ENCODE assay signal across 8 cellular contexts in genomic region chr10:79068562-79069324, GRCh38. TPM values are rescaled to one million over a fixed set of nuclear protein-coding genes. Genes with fewer than 3 reads are reported as not detected.
DNase-seq lines count a peak whose midpoint lies in the region; ATAC-seq and TF ChIP-seq lines count a peak whose summit lies in the region.

ZMIZ1 (plus strand) TSS chr10:79068966; CDS start chr10:79201633, 132,667 bp downstream.

- H3K9me3 ChIP-seq in PC-9 (ENCODE audit: insufficient read depth, low read depth), result no peaks in the 10 kb centered on the region
- no peaks in the 10 kb centered on the region for H3K9me3 ChIP-seq in esophagus muscularis mucosa
- H3K9me3 ChIP-seq in muscle layer of duodenum (ENCODE audit: control insufficient read depth in 1 of 2, low read length in 2 of 2), result no peaks in the 10 kb centered on the region

- CTCF ChIA-PET in PC-9 (lab: Charles Lee), result interaction anchor here (0.6 to 1.2 kb wide), 2 partner anchors 25 to 143 kb away, joined by 4 to 11 read pairs; no protein-coding TSS in a partner anchor

- intact Hi-C loops in PC-9 (cut with micrococcal nuclease; ENCODE audit: unreplicated experiment) (loop anchor here (1.0 to 10.0 kb wide), 7 partner anchors 59 to 765 kb away; no protein-coding TSS in a partner anchor), esophagus muscularis mucosa (cut with DNase I) (loop anchor here (5.0 to 10.0 kb wide), 4 partner anchors 314 to 1014 kb away; no protein-coding TSS in a partner anchor)

- H3F3A ChIP-seq in PC-9 (ENCODE audit: insufficient read depth, low read depth), result peaks cover 14% of the 10 kb centered on the region; the same call in 1 of the 2 replicates

- peak; percentile 66 for TF ChIP-seq POLR2A in esophagus muscularis mucosa (IDR thresholded peaks at IDR 0.05; ENCODE audit: low read depth)

- H3K79me2 ChIP-seq in PC-9 (ENCODE audit: low read depth), result peaks cover 44% of the 10 kb centered on the region

- H2AFZ ChIP-seq in PC-9, result peak within 1 kb of the TSS; percentile 90

- TF ChIP-seq EP300 in esophagus muscularis mucosa (IDR thresholded peaks at IDR 0.05), result no peak

- peak; percentile 60 for ATAC-seq in GM21526 (IDR thresholded peaks at IDR 0.05; ENCODE audit: low FRiP score, unreplicated experiment)

- DNase-seq in DMS 273 treated with DMSO at 0.1 percent for 48 hours (lab: John Stamatoyannopoulos, UW) (peak; percentile 56), HuH-7.5 (ENCODE audit: low spot score) (peak; percentile 79), PC-9 (peak; percentile 87 to 93), esophagus muscularis mucosa (ENCODE audit: extremely low spot score) (peak; percentile 98)
- peak; percentile 86 to 89 for DNase-seq in activated T-cell treated with anti-CD3 and anti-CD28 coated beads, Interleukin-2, amount 50 U/mL, for 48 hours
- peak; percentile 65 to 70 for DNase-seq in stimulated activated CD8-positive, alpha-beta memory T cell treated with anti-CD3 and anti-CD28 coated beads, Interleukin-7, amount 100 ng/mL, for 4 hours (ENCODE audit: low read depth in 2 of 2)

- peak within 1 kb of the TSS; percentile 85 for H3K4me3 ChIP-seq in PC-9
- H3K4me3 ChIP-seq in esophagus muscularis mucosa, result peak within 1 kb of the TSS; percentile 88 to 99 (median 94)
- peak within 1 kb of the TSS; percentile 89 to 96 for H3K4me3 ChIP-seq in muscle layer of duodenum (ENCODE audit: low read depth in 1 of 2, low read length in 2 of 2)

- H3K27ac ChIP-seq in PC-9 (peak within 1 kb of the TSS; percentile 33), esophagus muscularis mucosa (replicated peaks in 1 of 4) (peak within 1 kb of the TSS; percentile 97 to 100 (median 99)), muscle layer of duodenum (ENCODE audit: low read length) (peak within 1 kb of the TSS; percentile 80)

- WGBS in esophagus muscularis mucosa, result 0% methylated on average over 61 of the region's 92 CpGs

- H3K9me2 ChIP-seq in PC-9 (ENCODE audit: insufficient read depth), result no peaks in the 10 kb centered on the region

- H3K4me1 ChIP-seq in PC-9 (replicated peaks; ENCODE audit: insufficient read depth), result peaks cover 37% of the 10 kb centered on the region
- H3K4me1 ChIP-seq in esophagus muscularis mucosa, result peaks cover 37 to 54% (median 51%) of the 10 kb centered on the region in 4 donors
- peaks cover 24 to 34% of the 10 kb centered on the region in 2 donors for H3K4me1 ChIP-seq in muscle layer of duodenum (ENCODE audit: control insufficient read depth in 1 of 2, insufficient read depth in 2 of 2, low read length in 2 of 2)

- H3K27me3 ChIP-seq in PC-9 (ENCODE audit: insufficient read depth, low read depth) (no peaks in the 10 kb centered on the region), esophagus muscularis mucosa (peaks cover 0 to 7% (median 0%) of the 10 kb centered on the region in 4 donors), muscle layer of duodenum (ENCODE audit: low read depth, low read length) (no peaks in the 10 kb centered on the region)

- peaks cover 18% of the 10 kb centered on the region for H4K20me1 ChIP-seq in PC-9 (ENCODE audit: insufficient read depth)

- no peak; the same call in 1 of the 2 replicates for TF ChIP-seq CTCF in PC-9 (conservative IDR thresholded peaks at IDR 0.05)
- peak; percentile 20 to 44 (median 36) for TF ChIP-seq CTCF in esophagus muscularis mucosa (IDR thresholded peaks at IDR 0.05)

- POLR2A ChIA-PET in PC-9 (lab: Charles Lee; ENCODE audit: unreplicated experiment), result interaction anchor here (0.6 kb wide), 1 partner anchor 127 kb away, joined by 7 read pairs; no protein-coding TSS in a partner anchor

- H3K36me3 ChIP-seq in PC-9 (ENCODE audit: low read depth), result no peaks in the 10 kb centered on the region
- H3K36me3 ChIP-seq in esophagus muscularis mucosa, result no peaks in the 10 kb centered on the region
- no peaks in the 10 kb centered on the region for H3K36me3 ChIP-seq in muscle layer of duodenum (ENCODE audit: control insufficient read depth in 1 of 2, insufficient read depth in 2 of 2, low read length in 2 of 2)

- peak within 1 kb of the TSS; percentile 100 for H3K4me2 ChIP-seq in PC-9

- no TSS peak for BruUV-seq in PC-9 (replicated peaks; lab: Mats Ljungman, UMichigan)

RNA-seq across cellular contexts. Expression of gene ZMIZ1, which starts in this region (rescaled TPM):
- total RNA-seq in PC-9 (2021) (47.6 and 48.5 TPM in 2 replicates), esophagus muscularis mucosa (10 to 100 TPM; 48.7 to 87.2 (median 66.0) TPM)

Comparison
In these comparisons a context has a peak if more than half of its experiments do, and no peak if none do; other contexts are left out.
1. Peak in every context shown above with its lines: DNase-seq, ATAC-seq, H3K4me3 ChIP-seq and H3K27ac ChIP-seq.
2. H3K27ac ChIP-seq: peak in every context shown above with its lines; median percentile 99 in esophagus muscularis mucosa; 80 in muscle layer of duodenum; 33 in PC-9.